In genomic region chr9:5326893-5327548, GRCh38 we compare ENCODE assay signal across 12 cellular contexts. TPM values are rescaled to one million over a fixed set of nuclear protein-coding genes. Genes with fewer than 3 reads are reported as not detected.
DNase-seq lines count a peak whose midpoint lies in the region; ATAC-seq, FAIRE-seq and TF ChIP-seq lines count a peak whose summit lies in the region.
"Had no signal": no experiment of that assay in that cellular context is flagged by ENCODE, and none has a peak within 500 bp of the region (broad histone marks: within the 10 kb centered on the region; RNA-seq: fewer than 3 reads in every experiment).

No MANE protein-coding gene starts in this region.

- H3K4me1 Mint-ChIP-seq in neural crest cell, result peaks cover 10% of the 10 kb centered on the region

- peak overlapping the region; percentile 62 for H3K27ac Mint-ChIP-seq in neural crest cell (ENCODE audit: unreplicated experiment)

- DNase-seq in NCI-H345 (lab: John Stamatoyannopoulos, UW) (peak; percentile 2), NCI-H345 treated with DMSO at 0.1 percent for 48 hours (lab: John Stamatoyannopoulos, UW; ENCODE audit: unreplicated experiment) (no peak), SHP77 treated with DMSO at 0.1 percent for 48 hours (lab: John Stamatoyannopoulos, UW) (peak; percentile 27), ecto neural progenitor cell (ENCODE audit: low spot score) (peak; percentile 78), neural crest cell (ENCODE audit: low read depth, low spot score) (peak; percentile 26), UCSD-AML1 (lab: John Stamatoyannopoulos, UW; ENCODE audit: unreplicated experiment) (no peak), GM19239 (ENCODE audit: insufficient read length, low spot score) (no peak)
- DNase-seq: foreskin keratinocyte; stimulated activated CD4-positive, alpha-beta T cell treated with anti-CD3 and anti-CD28 coated beads, Interleukin-4, amount 100 ng/mL, for 1 hour had no signal

- peaks cover 3% of the 10 kb centered on the region for H3K9me3 Mint-ChIP-seq in neural crest cell

- H3K36me3 Mint-ChIP-seq in neural crest cell (ENCODE audit: low read depth), result peaks cover 6% of the 10 kb centered on the region

- ATAC-seq in HG02970 (IDR thresholded peaks at IDR 0.05; ENCODE audit: low FRiP score, unreplicated experiment), result no peak
- ATAC-seq: foreskin keratinocyte had no signal

- no peak overlapping the region for H3K4me3 Mint-ChIP-seq in neural crest cell

- H3K27me3 Mint-ChIP-seq in neural crest cell (ENCODE audit: low read depth), result peaks cover 1% of the 10 kb centered on the region

- no peak for TF ChIP-seq CTCF in neural crest cell (conservative IDR thresholded peaks at IDR 0.05)

- FAIRE-seq in GM19239 (lab: Jason Lieb, UNC), result no peak

RNA-seq across cellular contexts. Expression of gene RLN1, which starts 12.7 kb away (rescaled TPM):
- 0.84 TPM in 1 of 2 replicates, not detected in the other for total RNA-seq in neural crest cell
- total RNA-seq: myocyte, ureter had no signal

RNA-seq across cellular contexts. Expression of gene RLN2, which starts 22.5 kb away (rescaled TPM):
- total RNA-seq in neural crest cell, result 0.43 and 0.77 TPM in 2 replicates

Comparison
In these comparisons a context has a peak if more than half of its experiments do, and no peak if none do; other contexts are left out.
1. DNase-seq: peak in NCI-H345 (single experiment), SHP77 treated with DMSO at 0.1 percent for 48 hours (single experiment), ecto neural progenitor cell (single experiment) and neural crest cell (single experiment); none in NCI-H345 treated with DMSO at 0.1 percent for 48 hours (single experiment), UCSD-AML1 (single experiment) and GM19239 (single experiment).